1 cellular context compared by ENCODE assay signal in the genomic region with DNA sequence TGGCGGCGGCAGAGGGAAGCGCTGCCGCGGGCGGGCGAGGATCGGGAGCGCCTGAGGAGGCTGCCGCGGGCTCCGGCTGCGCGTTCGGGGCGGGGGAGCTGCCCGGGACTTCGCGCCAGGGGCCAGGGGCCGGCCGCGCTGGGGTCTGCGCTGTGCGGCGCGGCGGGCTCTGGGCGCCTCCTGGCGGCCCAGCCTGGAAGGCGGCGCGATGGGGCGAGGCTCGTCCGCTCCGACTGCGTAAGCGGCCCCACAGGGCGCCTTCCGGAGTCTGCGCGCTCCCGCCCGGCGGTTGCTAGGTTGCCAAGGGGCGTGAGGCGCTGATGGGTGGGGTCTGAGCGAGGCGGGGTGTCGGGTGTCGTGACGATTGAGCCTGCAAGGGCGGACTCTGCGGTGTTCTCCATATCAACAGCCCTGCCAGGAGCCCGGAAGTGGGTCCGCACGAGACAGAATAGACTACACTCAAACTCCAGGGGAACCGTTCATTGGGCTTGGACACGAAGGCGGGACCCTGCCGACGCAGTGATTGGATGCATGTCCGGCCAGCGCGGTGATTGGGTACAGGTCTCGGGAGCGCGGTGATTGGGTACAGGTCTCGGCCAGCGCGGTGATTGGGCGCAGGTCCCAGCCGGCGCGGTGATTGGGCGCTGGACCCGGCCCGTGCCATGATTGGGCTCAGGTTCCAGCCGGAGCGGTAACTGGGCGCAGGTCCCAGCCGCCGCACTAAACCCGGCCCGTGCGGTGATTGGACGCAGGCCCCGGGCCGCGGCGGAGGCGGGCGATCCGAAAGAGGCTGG.
TF ChIP-seq lines count a peak whose summit lies in the region.

Gene TEDC1, plus strand, starts transcription at position 675 of the 794 bp plus-strand sequence. CDS start 130 bp downstream, outside the sequence.

TF ChIP-seq in WTC11, 78 proteins besides CTCF, POLR2A, EP300 and RAD21 (continued from another document):
- TF ChIP-seq ZBTB43 (CRISPR knock-in tag; IDR thresholded peaks at IDR 0.05) (0 out of 2 replicates have a peak, but pooled peaks have one; percentile 25), ATF6 (CRISPR knock-in tag; IDR thresholded peaks at IDR 0.05) (no peak), SP1 (CRISPR knock-in tag; conservative IDR thresholded peaks at IDR 0.05) (peak; percentile 79), PREB (CRISPR knock-in tag; IDR thresholded peaks at IDR 0.05; ENCODE audit: borderline replicate concordance) (no peak; the same call in 1 of the 2 replicates), RORB (CRISPR knock-in tag; IDR thresholded peaks at IDR 0.05) (no peak), ETV6 (CRISPR knock-in tag; IDR thresholded peaks at IDR 0.05) (peak; percentile 90), ARID4B (CRISPR knock-in tag; IDR thresholded peaks at IDR 0.05; ENCODE audit: borderline replicate concordance) (0 out of 2 replicates have a peak, but pooled peaks have one; percentile 56), NFYB (CRISPR knock-in tag; conservative IDR thresholded peaks at IDR 0.05; ENCODE audit: low read depth) (peak; percentile 96), ZNF232 (CRISPR knock-in tag; IDR thresholded peaks at IDR 0.05) (peak; percentile 85)
- TF ChIP-seq, protein P1, sequence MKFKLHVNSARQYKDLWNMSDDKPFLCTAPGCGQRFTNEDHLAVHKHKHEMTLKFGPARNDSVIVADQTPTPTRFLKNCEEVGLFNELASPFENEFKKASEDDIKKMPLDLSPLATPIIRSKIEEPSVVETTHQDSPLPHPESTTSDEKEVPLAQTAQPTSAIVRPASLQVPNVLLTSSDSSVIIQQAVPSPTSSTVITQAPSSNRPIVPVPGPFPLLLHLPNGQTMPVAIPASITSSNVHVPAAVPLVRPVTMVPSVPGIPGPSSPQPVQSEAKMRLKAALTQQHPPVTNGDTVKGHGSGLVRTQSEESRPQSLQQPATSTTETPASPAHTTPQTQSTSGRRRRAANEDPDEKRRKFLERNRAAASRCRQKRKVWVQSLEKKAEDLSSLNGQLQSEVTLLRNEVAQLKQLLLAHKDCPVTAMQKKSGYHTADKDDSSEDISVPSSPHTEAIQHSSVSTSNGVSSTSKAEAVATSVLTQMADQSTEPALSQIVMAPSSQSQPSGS (CRISPR knock-in tag; IDR thresholded peaks at IDR 0.05; ENCODE audit: borderline replicate concordance, low read depth) = no peak
